Comparison of ENCODE assay signal across 24 cellular contexts in genomic region chr11:1327064-1327460, GRCh38. TPM values are rescaled to one million over a fixed set of nuclear protein-coding genes. Genes with fewer than 3 reads are reported as not detected.
DNase-seq lines count a peak whose midpoint lies in the region; ATAC-seq and TF ChIP-seq lines count a peak whose summit lies in the region.
"Had no signal": no experiment of that assay in that cellular context is flagged by ENCODE, and none has a peak within 500 bp of the region (broad histone marks: within the 10 kb centered on the region; RNA-seq: fewer than 3 reads in every experiment).

No MANE protein-coding gene starts in this region.

- in situ Hi-C loops in Panc1 (cut with HindIII; ENCODE audit: low pct_unique_long_range_greater_than_20kb, low sequenced_read_pairs) (no loop called here), brain microvascular endothelial cell (cut with HindIII; ENCODE audit: low pct_ligation_motif_present, low sequenced_read_pairs) (no loop called here)

- 71 to 77% methylated on average over 4 of the region's 4 CpGs for WGBS in sigmoid colon, 2 donors
- WGBS in right cardiac atrium: 72% methylated on average over 4 of the region's 4 CpGs

- H3K27ac ChIP-seq in Panc1 (ENCODE audit: low read length): no peak overlapping the region
- peak overlapping the region in 3 of 4 donors; percentile 52 to 77 (median 65) for H3K27ac ChIP-seq in sigmoid colon
- H3K27ac ChIP-seq in brain microvascular endothelial cell: no peak overlapping the region
- H3K27ac ChIP-seq in right cardiac atrium (ENCODE audit: low read length): no peak overlapping the region
- H3K27ac ChIP-seq: ascending aorta, colonic mucosa, neutrophil, psoas muscle, SJCRH30 had no signal

- peaks cover 12% of the 10 kb centered on the region for H3K4me1 ChIP-seq in Panc1 (ENCODE audit: control insufficient read depth, insufficient read depth, low read length)
- H3K4me1 ChIP-seq in sigmoid colon: peaks cover 0 to 17% (median 15%) of the 10 kb centered on the region in 4 donors
- no peaks in the 10 kb centered on the region for H3K4me1 ChIP-seq in right cardiac atrium (ENCODE audit: control insufficient read depth, insufficient read depth, low read length)
- H3K4me1 ChIP-seq: ascending aorta, colonic mucosa, psoas muscle, SJCRH30 had no signal

- no peak for TF ChIP-seq POLR2A in sigmoid colon (IDR thresholded peaks at IDR 0.05)

- H3K9me3 ChIP-seq in Panc1 (ENCODE audit: control insufficient read depth, insufficient read depth, low read depth, low read length): peaks cover 17% of the 10 kb centered on the region
- no peaks in the 10 kb centered on the region for H3K9me3 ChIP-seq in sigmoid colon
- H3K9me3 ChIP-seq in right cardiac atrium (ENCODE audit: control insufficient read depth, low read length): no peaks in the 10 kb centered on the region
- H3K9me3 ChIP-seq: colonic mucosa, neutrophil had no signal

- DNase-seq in H4 (ENCODE audit: low spot score) (peak; percentile 84), Panc1 (ENCODE audit: low read depth, low spot score) (no peak), fibroblast of villous mesenchyme (ENCODE audit: low read depth) (peak; percentile 62), sigmoid colon (peak; percentile 88), brain microvascular endothelial cell (no peak), right cardiac atrium (no peak)
- no peak for DNase-seq in stimulated activated naive CD8-positive, alpha-beta T cell treated with anti-CD3 and anti-CD28 coated beads, Interleukin-15, Interleukin-2, amounts not matched to agents 100 U/mL and 50 U/mL, for 24 hours
- DNase-seq: activated CD4-positive, alpha-beta T cell treated with anti-CD3 and anti-CD28 coated beads, Interleukin-2, amount 50 U/mL, for 1 hour; Calu3; colonic mucosa; DMS79; effector CD4-positive, alpha-beta T cell; GDM1; GOT3; left ventricle myocardium superior; NCI-H748 treated with DMSO at 0.1 percent for 48 hours; psoas muscle; SJCRH30; substantia nigra; T1000 had no signal

- intact Hi-C loops in Panc1 (cut with micrococcal nuclease; ENCODE audit: unreplicated experiment): no loop called here
- intact Hi-C loops in sigmoid colon (cut with DNase I): loop anchor here (1.0 kb wide), 1 partner anchor 8 kb away; no protein-coding TSS in a partner anchor
- intact Hi-C loops in right cardiac atrium (cut with DNase I): no loop called here

- no peak for TF ChIP-seq EP300 in sigmoid colon (IDR thresholded peaks at IDR 0.05)

- ATAC-seq in Panc1 (peak; percentile 63), right cardiac atrium (no peak)
- no peak for ATAC-seq in stimulated activated naive CD8-positive, alpha-beta T cell treated with anti-CD3 and anti-CD28 coated beads, Interleukin-15, Interleukin-2, amounts not matched to agents 100 U/mL and 50 U/mL, for 24 hours
- ATAC-seq: left ventricle myocardium superior; psoas muscle; stimulated activated effector memory CD8-positive, alpha-beta T cell treated with anti-CD3 and anti-CD28 coated beads, Interleukin-12 subunit alpha, Interleukin-12 subunit beta, amount 100 ng/mL, for 72 hours; WTC11 had no signal

- BruUV-seq in Panc1 (replicated peaks; lab: Mats Ljungman, UMichigan): no TSS peak

- POLR2A ChIA-PET in Panc1 (lab: Charles Lee): no interaction called here

- no peak overlapping the region for H3K4me3 ChIP-seq in Panc1 (ENCODE audit: low read depth in 2 of 2, low read length in 2 of 2)
- H3K4me3 ChIP-seq in fibroblast of villous mesenchyme (ENCODE audit: low read depth, low read length): peak overlapping the region; percentile 8
- no peak overlapping the region for H3K4me3 ChIP-seq in sigmoid colon
- H3K4me3 ChIP-seq in brain microvascular endothelial cell (ENCODE audit: low read depth, low read length): no peak overlapping the region
- H3K4me3 ChIP-seq in right cardiac atrium (ENCODE audit: low read length): no peak overlapping the region
- H3K4me3 ChIP-seq: ascending aorta, colonic mucosa, psoas muscle, SJCRH30 had no signal

- no peaks in the 10 kb centered on the region for H3K36me3 ChIP-seq in Panc1 (ENCODE audit: control insufficient read depth, insufficient read depth, low read length)
- H3K36me3 ChIP-seq in sigmoid colon: no peaks in the 10 kb centered on the region
- H3K36me3 ChIP-seq in brain microvascular endothelial cell (replicated peaks): no peaks in the 10 kb centered on the region
- H3K36me3 ChIP-seq: ascending aorta, colonic mucosa, neutrophil, SJCRH30 had no signal

- no peaks in the 10 kb centered on the region for H3K27me3 ChIP-seq in Panc1 (ENCODE audit: control insufficient read depth, insufficient read depth, low read length)
- H3K27me3 ChIP-seq in sigmoid colon: no peaks in the 10 kb centered on the region
- H3K27me3 ChIP-seq in brain microvascular endothelial cell (replicated peaks): no peaks in the 10 kb centered on the region
- H3K27me3 ChIP-seq in right cardiac atrium (ENCODE audit: control insufficient read depth, insufficient read depth): no peaks in the 10 kb centered on the region
- H3K27me3 ChIP-seq: ascending aorta, colonic mucosa, neutrophil, SJCRH30 had no signal

- TF ChIP-seq CTCF in Panc1 (IDR thresholded peaks at IDR 0.05) (no peak), fibroblast of villous mesenchyme (IDR thresholded peaks at IDR 0.05; ENCODE audit: insufficient read depth, low read depth, low read length) (no peak), sigmoid colon (IDR thresholded peaks at IDR 0.05) (no peak), brain microvascular endothelial cell (IDR thresholded peaks at IDR 0.05; ENCODE audit: low read depth, low read length, missing control alignments) (no peak)

- CTCF ChIA-PET in Panc1 (lab: Charles Lee): no interaction called here

RNA-seq across cellular contexts. Expression of gene TOLLIP, which starts 17.6 kb away (rescaled TPM):
- total RNA-seq in H4 (2014; rRNA removed; shearing (Covaris generic)): 18.6 and 26.9 TPM in 2 replicates
- total RNA-seq in Panc1 (2021; ENCODE audit: unreplicated experiment): 141 TPM
- polyA plus RNA-seq in Panc1 (2012; ENCODE audit: insufficient read length): 222 TPM
- total RNA-seq in fibroblast of villous mesenchyme: 27.2 and 29.3 TPM in 2 replicates
- total RNA-seq in sigmoid colon: 10 to 100 TPM; 25.0 to 39.1 (median 36.0) TPM
- polyA plus RNA-seq in sigmoid colon: 10 to 100 TPM; 27.0 to 41.2 (median 36.9) TPM
- 10 to 100 TPM; 42.2 to 53.6 (median 46.0) TPM for total RNA-seq in right cardiac atrium
- polyA plus RNA-seq in right cardiac atrium: 32.6 TPM

Comparison
In these comparisons a context has a peak if more than half of its experiments do, and no peak if none do; other contexts are left out.
1. DNase-seq: peak in H4 (single experiment), fibroblast of villous mesenchyme (single experiment) and sigmoid colon (single experiment); none in Panc1 (single experiment), brain microvascular endothelial cell (single experiment), stimulated activated naive CD8-positive, alpha-beta T cell treated with anti-CD3 and anti-CD28 coated beads, Interleukin-15, Interleukin-2, amounts not matched to agents 100 U/mL and 50 U/mL, for 24 hours (single experiment) and right cardiac atrium (0 of 3).
2. H3K27ac ChIP-seq: peak in sigmoid colon (3 of 4); none in Panc1 (single experiment), brain microvascular endothelial cell (single experiment) and right cardiac atrium (single experiment).